Comparison of ENCODE assay signal across 2 cellular contexts in the genomic region with DNA sequence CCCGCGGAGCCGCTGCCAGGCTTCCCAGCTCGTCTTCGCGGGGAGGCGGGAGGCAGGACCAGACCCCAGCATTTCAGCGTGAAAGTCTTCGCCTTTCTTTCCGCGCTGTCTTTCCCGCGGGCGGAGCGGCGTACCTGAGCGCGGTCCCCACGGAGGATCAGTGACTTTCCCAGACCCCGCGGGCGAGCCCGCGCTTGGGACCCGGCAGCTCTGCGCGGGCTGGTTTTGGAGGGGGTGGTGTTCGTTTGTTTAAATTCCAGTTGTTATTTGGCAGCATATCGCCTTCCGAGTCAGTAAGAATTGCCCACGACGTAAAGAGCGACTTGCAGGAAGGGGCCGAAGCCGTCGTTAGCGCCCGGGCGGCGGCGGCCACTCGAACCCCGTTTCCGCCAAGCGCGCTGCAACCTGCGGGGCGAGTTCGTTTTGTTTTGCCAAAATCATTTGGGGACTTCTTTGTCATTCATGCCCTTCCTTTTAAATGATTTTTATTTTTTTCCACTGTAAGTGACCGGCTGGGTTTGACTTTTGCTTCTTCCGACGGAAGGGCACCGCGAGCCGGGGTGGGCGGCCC.
TF ChIP-seq lines count a peak whose summit lies in the region.

No MANE protein-coding gene starts in this region.

TF ChIP-seq in liver, 16 proteins besides CTCF, POLR2A, EP300 and RAD21 (continued from another document):
- TF ChIP-seq, protein P1, sequence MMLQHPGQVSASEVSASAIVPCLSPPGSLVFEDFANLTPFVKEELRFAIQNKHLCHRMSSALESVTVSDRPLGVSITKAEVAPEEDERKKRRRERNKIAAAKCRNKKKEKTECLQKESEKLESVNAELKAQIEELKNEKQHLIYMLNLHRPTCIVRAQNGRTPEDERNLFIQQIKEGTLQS (IDR thresholded peaks at IDR 0.05), result no peak
- TF ChIP-seq HNF4A (conservative IDR thresholded peaks at IDR 0.05) (no peak), TAF1 (conservative IDR thresholded peaks at IDR 0.05) (no peak), EGR1 (IDR thresholded peaks at IDR 0.05; ENCODE audit: low read depth in 2 of 2) (no peak), YY1 (IDR thresholded peaks at IDR 0.05) (no peak), JUND (IDR thresholded peaks at IDR 0.05) (no peak), NR2F2 (IDR thresholded peaks at IDR 0.05) (no peak)
- TF ChIP-seq, protein P2, sequence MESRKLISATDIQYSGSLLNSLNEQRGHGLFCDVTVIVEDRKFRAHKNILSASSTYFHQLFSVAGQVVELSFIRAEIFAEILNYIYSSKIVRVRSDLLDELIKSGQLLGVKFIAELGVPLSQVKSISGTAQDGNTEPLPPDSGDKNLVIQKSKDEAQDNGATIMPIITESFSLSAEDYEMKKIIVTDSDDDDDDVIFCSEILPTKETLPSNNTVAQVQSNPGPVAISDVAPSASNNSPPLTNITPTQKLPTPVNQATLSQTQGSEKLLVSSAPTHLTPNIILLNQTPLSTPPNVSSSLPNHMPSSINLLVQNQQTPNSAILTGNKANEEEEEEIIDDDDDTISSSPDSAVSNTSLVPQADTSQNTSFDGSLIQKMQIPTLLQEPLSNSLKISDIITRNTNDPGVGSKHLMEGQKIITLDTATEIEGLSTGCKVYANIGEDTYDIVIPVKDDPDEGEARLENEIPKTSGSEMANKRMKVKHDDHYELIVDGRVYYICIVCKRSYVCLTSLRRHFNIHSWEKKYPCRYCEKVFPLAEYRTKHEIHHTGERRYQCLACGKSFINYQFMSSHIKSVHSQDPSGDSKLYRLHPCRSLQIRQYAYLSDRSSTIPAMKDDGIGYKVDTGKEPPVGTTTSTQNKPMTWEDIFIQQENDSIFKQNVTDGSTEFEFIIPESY (IDR thresholded peaks at IDR 0.05), result no peak
- TF ChIP-seq, protein P3, sequence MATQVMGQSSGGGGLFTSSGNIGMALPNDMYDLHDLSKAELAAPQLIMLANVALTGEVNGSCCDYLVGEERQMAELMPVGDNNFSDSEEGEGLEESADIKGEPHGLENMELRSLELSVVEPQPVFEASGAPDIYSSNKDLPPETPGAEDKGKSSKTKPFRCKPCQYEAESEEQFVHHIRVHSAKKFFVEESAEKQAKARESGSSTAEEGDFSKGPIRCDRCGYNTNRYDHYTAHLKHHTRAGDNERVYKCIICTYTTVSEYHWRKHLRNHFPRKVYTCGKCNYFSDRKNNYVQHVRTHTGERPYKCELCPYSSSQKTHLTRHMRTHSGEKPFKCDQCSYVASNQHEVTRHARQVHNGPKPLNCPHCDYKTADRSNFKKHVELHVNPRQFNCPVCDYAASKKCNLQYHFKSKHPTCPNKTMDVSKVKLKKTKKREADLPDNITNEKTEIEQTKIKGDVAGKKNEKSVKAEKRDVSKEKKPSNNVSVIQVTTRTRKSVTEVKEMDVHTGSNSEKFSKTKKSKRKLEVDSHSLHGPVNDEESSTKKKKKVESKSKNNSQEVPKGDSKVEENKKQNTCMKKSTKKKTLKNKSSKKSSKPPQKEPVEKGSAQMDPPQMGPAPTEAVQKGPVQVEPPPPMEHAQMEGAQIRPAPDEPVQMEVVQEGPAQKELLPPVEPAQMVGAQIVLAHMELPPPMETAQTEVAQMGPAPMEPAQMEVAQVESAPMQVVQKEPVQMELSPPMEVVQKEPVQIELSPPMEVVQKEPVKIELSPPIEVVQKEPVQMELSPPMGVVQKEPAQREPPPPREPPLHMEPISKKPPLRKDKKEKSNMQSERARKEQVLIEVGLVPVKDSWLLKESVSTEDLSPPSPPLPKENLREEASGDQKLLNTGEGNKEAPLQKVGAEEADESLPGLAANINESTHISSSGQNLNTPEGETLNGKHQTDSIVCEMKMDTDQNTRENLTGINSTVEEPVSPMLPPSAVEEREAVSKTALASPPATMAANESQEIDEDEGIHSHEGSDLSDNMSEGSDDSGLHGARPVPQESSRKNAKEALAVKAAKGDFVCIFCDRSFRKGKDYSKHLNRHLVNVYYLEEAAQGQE (IDR thresholded peaks at IDR 0.05), result no peak

TF ChIP-seq in HepG2, 621 proteins besides CTCF, POLR2A, EP300 and RAD21 (continued from another document):
- TF ChIP-seq, protein P4, sequence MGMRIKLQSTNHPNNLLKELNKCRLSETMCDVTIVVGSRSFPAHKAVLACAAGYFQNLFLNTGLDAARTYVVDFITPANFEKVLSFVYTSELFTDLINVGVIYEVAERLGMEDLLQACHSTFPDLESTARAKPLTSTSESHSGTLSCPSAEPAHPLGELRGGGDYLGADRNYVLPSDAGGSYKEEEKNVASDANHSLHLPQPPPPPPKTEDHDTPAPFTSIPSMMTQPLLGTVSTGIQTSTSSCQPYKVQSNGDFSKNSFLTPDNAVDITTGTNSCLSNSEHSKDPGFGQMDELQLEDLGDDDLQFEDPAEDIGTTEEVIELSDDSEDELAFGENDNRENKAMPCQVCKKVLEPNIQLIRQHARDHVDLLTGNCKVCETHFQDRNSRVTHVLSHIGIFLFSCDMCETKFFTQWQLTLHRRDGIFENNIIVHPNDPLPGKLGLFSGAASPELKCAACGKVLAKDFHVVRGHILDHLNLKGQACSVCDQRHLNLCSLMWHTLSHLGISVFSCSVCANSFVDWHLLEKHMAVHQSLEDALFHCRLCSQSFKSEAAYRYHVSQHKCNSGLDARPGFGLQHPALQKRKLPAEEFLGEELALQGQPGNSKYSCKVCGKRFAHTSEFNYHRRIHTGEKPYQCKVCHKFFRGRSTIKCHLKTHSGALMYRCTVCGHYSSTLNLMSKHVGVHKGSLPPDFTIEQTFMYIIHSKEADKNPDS (CRISPR knock-in tag; IDR thresholded peaks at IDR 0.05), result no peak
- no peak for TF ChIP-seq NFATC3 (CRISPR knock-in tag; IDR thresholded peaks at IDR 0.05)
- no peak for TF ChIP-seq PRPF4 (IDR thresholded peaks at IDR 0.05; ENCODE audit: low read depth, low read length, poor library complexity, severe bottlenecking)
- TF ChIP-seq FOXC1 (CRISPR knock-in tag; IDR thresholded peaks at IDR 0.05; ENCODE audit: borderline replicate concordance), result no peak
- no peak for TF ChIP-seq FOXA1 (IDR thresholded peaks at IDR 0.05)
- no peak for TF ChIP-seq FOXA1 (CRISPR knock-in tag; IDR thresholded peaks at IDR 0.05)
- TF ChIP-seq HOXA9 (CRISPR knock-in tag; IDR thresholded peaks at IDR 0.05; ENCODE audit: borderline replicate concordance), result no peak
- no peak for TF ChIP-seq ZNF180 (CRISPR knock-in tag; IDR thresholded peaks at IDR 0.05; ENCODE audit: borderline replicate concordance, low read depth)
- no peak for TF ChIP-seq ZNF614 (CRISPR knock-in tag; IDR thresholded peaks at IDR 0.05; ENCODE audit: borderline replicate concordance)
- no peak for TF ChIP-seq TP53 (CRISPR knock-in tag; conservative IDR thresholded peaks at IDR 0.05)
- TF ChIP-seq, protein P5, sequence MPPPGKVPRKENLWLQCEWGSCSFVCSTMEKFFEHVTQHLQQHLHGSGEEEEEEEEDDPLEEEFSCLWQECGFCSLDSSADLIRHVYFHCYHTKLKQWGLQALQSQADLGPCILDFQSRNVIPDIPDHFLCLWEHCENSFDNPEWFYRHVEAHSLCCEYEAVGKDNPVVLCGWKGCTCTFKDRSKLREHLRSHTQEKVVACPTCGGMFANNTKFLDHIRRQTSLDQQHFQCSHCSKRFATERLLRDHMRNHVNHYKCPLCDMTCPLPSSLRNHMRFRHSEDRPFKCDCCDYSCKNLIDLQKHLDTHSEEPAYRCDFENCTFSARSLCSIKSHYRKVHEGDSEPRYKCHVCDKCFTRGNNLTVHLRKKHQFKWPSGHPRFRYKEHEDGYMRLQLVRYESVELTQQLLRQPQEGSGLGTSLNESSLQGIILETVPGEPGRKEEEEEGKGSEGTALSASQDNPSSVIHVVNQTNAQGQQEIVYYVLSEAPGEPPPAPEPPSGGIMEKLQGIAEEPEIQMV (CRISPR knock-in tag; IDR thresholded peaks at IDR 0.05; ENCODE audit: low read depth), result no peak
- no peak for TF ChIP-seq ZNF75D (CRISPR knock-in tag; IDR thresholded peaks at IDR 0.05; ENCODE audit: borderline replicate concordance)
- TF ChIP-seq, protein P6, sequence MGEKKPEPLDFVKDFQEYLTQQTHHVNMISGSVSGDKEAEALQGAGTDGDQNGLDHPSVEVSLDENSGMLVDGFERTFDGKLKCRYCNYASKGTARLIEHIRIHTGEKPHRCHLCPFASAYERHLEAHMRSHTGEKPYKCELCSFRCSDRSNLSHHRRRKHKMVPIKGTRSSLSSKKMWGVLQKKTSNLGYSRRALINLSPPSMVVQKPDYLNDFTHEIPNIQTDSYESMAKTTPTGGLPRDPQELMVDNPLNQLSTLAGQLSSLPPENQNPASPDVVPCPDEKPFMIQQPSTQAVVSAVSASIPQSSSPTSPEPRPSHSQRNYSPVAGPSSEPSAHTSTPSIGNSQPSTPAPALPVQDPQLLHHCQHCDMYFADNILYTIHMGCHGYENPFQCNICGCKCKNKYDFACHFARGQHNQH (CRISPR knock-in tag; IDR thresholded peaks at IDR 0.05), result no peak
- TF ChIP-seq ZNF30 (CRISPR knock-in tag; IDR thresholded peaks at IDR 0.05), result no peak
- no peak for TF ChIP-seq ZNF329 (CRISPR knock-in tag; IDR thresholded peaks at IDR 0.05; ENCODE audit: low read depth)
- no peak for TF ChIP-seq ZNF577 (CRISPR knock-in tag; IDR thresholded peaks at IDR 0.05; ENCODE audit: borderline replicate concordance, low read depth)
- no peak for TF ChIP-seq SRF (IDR thresholded peaks at IDR 0.05; ENCODE audit: low read depth, low read length)
